ENCODE assay signal across 10 cellular contexts in genomic region chr14:57865450-57866198, GRCh38. TPM values are rescaled to one million over a fixed set of nuclear protein-coding genes. Genes with fewer than 3 reads are reported as not detected.
DNase-seq lines count a peak whose midpoint lies in the region; ATAC-seq and TF ChIP-seq lines count a peak whose summit lies in the region.
"Had no signal": no experiment of that assay in that cellular context is flagged by ENCODE, and none has a peak within 500 bp of the region (broad histone marks: within the 10 kb centered on the region; RNA-seq: fewer than 3 reads in every experiment).

TSS of gene SLC35F4 (minus strand) at chr14:57866092.

- H3K27ac ChIP-seq in heart left ventricle, result no peak within 1 kb of the TSS

- no peaks in the 10 kb centered on the region for H3K9me3 ChIP-seq in heart left ventricle

- no peaks in the 10 kb centered on the region for H3K36me3 ChIP-seq in heart left ventricle

- H3K4me3 ChIP-seq in heart left ventricle, result peak within 1 kb of the TSS in 11 of 12 donors; percentile 12 to 30 (median 22)

- peaks cover 14 to 77% (median 45%) of the 10 kb centered on the region in 9 donors for H3K27me3 ChIP-seq in heart left ventricle

- WGBS in heart left ventricle, 4 donors, result 1 to 2% (median 1%) methylated on average over 72 to 87 of the region's 87 CpGs

- ATAC-seq in heart left ventricle (peak in 2 of 4 donors; percentile 42 to 53), GM21390 (IDR thresholded peaks at IDR 0.05; ENCODE audit: unreplicated experiment) (no peak), HG03280 (IDR thresholded peaks at IDR 0.05; ENCODE audit: unreplicated experiment) (no peak)

- no peak for TF ChIP-seq POLR2A in heart left ventricle (IDR thresholded peaks at IDR 0.05)

- peaks cover 0 to 15% (median 7%) of the 10 kb centered on the region in 12 donors for H3K4me1 ChIP-seq in heart left ventricle

- no peak for TF ChIP-seq CTCF in GM13977 (IDR thresholded peaks at IDR 0.05; ENCODE audit: extremely low read depth, insufficient read depth, missing control alignments)
- no peak for TF ChIP-seq CTCF in heart left ventricle (IDR thresholded peaks at IDR 0.05)

- in situ Hi-C loops in GM13977 (cut with MboI; ENCODE audit: low pct_unique_long_range_greater_than_20kb, low sequenced_read_pairs, unreplicated experiment), result no loop called here

- DNase-seq in GM13977 (ENCODE audit: low spot score), result peak; percentile 29
- peak; percentile 17 for DNase-seq in NCI-H345 (lab: John Stamatoyannopoulos, UW)
- peak in 3 of 5 donors; percentile 29 to 55 (median 33) for DNase-seq in heart left ventricle
- peak; percentile 19 for DNase-seq in putamen (ENCODE audit: low spot score)
- no peak for DNase-seq in activated CD4-positive, CD25-positive, alpha-beta regulatory T cell (lab: John Stamatoyannopoulos, UW)
- no peak for DNase-seq in EL
- DNase-seq: activated CD8-positive, alpha-beta memory T cell treated with anti-CD3 and anti-CD28 coated beads, Interleukin-2, amount 50 U/mL, for 48 hours; hippocampal formation had no signal

- intact Hi-C loops in heart left ventricle (cut with DNase I), result no loop called here

RNA-seq across cellular contexts. Expression of gene SLC35F4, which starts in this region (rescaled TPM):
- not detected for total RNA-seq in heart left ventricle
- polyA plus RNA-seq in heart left ventricle, result not detected

Comparison
In these comparisons a context has a peak if more than half of its experiments do, and no peak if none do; other contexts are left out.
1. Peak in DNase-seq and H3K4me3 ChIP-seq in heart left ventricle; RNA of the gene not detected or under 1 TPM.
2. DNase-seq: peak in GM13977 (single experiment), NCI-H345 (single experiment) and putamen (single experiment); none in activated CD4-positive, CD25-positive, alpha-beta regulatory T cell (0 of 4) and EL (single experiment).